Comparison of ENCODE assay signal across 10 cellular contexts in genomic region chr3:98657429-98657828, GRCh38.
DNase-seq lines count a peak whose midpoint lies in the region; ATAC-seq and TF ChIP-seq lines count a peak whose summit lies in the region.
"Had no signal": no experiment of that assay in that cellular context is flagged by ENCODE, and none has a peak within 500 bp of the region (broad histone marks: within the 10 kb centered on the region; RNA-seq: fewer than 3 reads in every experiment).

No MANE protein-coding gene starts in this region.

- no peaks in the 10 kb centered on the region for H3K9me2 ChIP-seq in GM23338 (ENCODE audit: insufficient read depth)
- no peaks in the 10 kb centered on the region for H3K9me2 ChIP-seq in hepatocyte (replicated peaks; ENCODE audit: insufficient read depth)
- H3K9me2 ChIP-seq in Karpas-422 (replicated peaks; ENCODE audit: insufficient read depth, low read length): no peaks in the 10 kb centered on the region

- H3K27me3 Mint-ChIP-seq in GM23338 (ENCODE audit: insufficient read depth, low read depth, poor library complexity): no peaks in the 10 kb centered on the region

- peak; percentile 56 to 89 for TF ChIP-seq CTCF in GM23338 (conservative IDR thresholded peaks at IDR 0.05; ENCODE audit: low read depth in 2 of 2)
- TF ChIP-seq CTCF in LNCaP clone FGC (IDR thresholded peaks at IDR 0.05; ENCODE audit: control insufficient read depth, extremely low read depth, insufficient read depth): peak; percentile 74
- TF ChIP-seq CTCF in hepatocyte (IDR thresholded peaks at IDR 0.05; ENCODE audit: poor library complexity): peak; percentile 36
- peak in 1 of 3 experiments; percentile 9 for TF ChIP-seq CTCF in esophagus muscularis mucosa (IDR thresholded peaks at IDR 0.05)

- H4K20me1 ChIP-seq in GM23338 (replicated peaks; ENCODE audit: insufficient read depth): no peaks in the 10 kb centered on the region
- H4K20me1 ChIP-seq in hepatocyte (ENCODE audit: insufficient read depth, poor library complexity, severe bottlenecking): no peaks in the 10 kb centered on the region
- no peaks in the 10 kb centered on the region for H4K20me1 ChIP-seq in Karpas-422 (ENCODE audit: insufficient read depth, low read depth, low read length)

- H3K9ac ChIP-seq in Karpas-422 (ENCODE audit: low read length): no peak overlapping the region

- H3K4me3 ChIP-seq in GM23338 (peak overlapping the region; percentile 36; the same call in 1 of the 2 replicates), LNCaP clone FGC (ENCODE audit: low read depth, low read length) (no peak overlapping the region), hepatocyte (no peak overlapping the region), Karpas-422 (ENCODE audit: low read length) (no peak overlapping the region), esophagus muscularis mucosa (no peak overlapping the region)

- H3K79me2 ChIP-seq in GM23338 (replicated peaks; ENCODE audit: insufficient read depth): no peaks in the 10 kb centered on the region
- no peaks in the 10 kb centered on the region for H3K79me2 ChIP-seq in hepatocyte
- H3K79me2 ChIP-seq in Karpas-422 (ENCODE audit: low read length): no peaks in the 10 kb centered on the region

- H3K4me1 ChIP-seq in GM23338 (ENCODE audit: insufficient read depth) (no peaks in the 10 kb centered on the region), hepatocyte (ENCODE audit: insufficient read depth) (no peaks in the 10 kb centered on the region), Karpas-422 (ENCODE audit: low read length) (no peaks in the 10 kb centered on the region), esophagus muscularis mucosa (peaks cover 0 to 5% (median 4%) of the 10 kb centered on the region in 4 donors)

- no peak overlapping the region for H3K27ac ChIP-seq in GM23338 (ENCODE audit: low read depth)
- H3K27ac ChIP-seq in hepatocyte: no peak overlapping the region
- no peak overlapping the region for H3K27ac ChIP-seq in Karpas-422 (ENCODE audit: low read length)
- no peak overlapping the region for H3K27ac ChIP-seq in esophagus muscularis mucosa (replicated peaks in 1 of 4)

- H3K36me3 Mint-ChIP-seq in GM23338 (ENCODE audit: low read depth): no peaks in the 10 kb centered on the region

- peaks cover 9% of the 10 kb centered on the region; the same call in 1 of the 2 replicates for H3K27me3 ChIP-seq in GM23338 (ENCODE audit: insufficient read depth)
- H3K27me3 ChIP-seq in hepatocyte: peaks cover 4% of the 10 kb centered on the region
- H3K27me3 ChIP-seq in Karpas-422 (ENCODE audit: low read length): no peaks in the 10 kb centered on the region
- peaks cover 0 to 13% (median 0%) of the 10 kb centered on the region in 4 donors for H3K27me3 ChIP-seq in esophagus muscularis mucosa

- H2AFZ ChIP-seq in GM23338: peak overlapping the region; percentile 89; the same call in 1 of the 2 replicates
- H2AFZ ChIP-seq in hepatocyte: no peak overlapping the region
- no peak overlapping the region for H2AFZ ChIP-seq in Karpas-422 (ENCODE audit: low read length)

- 7% methylated on average over 22 of the region's 25 CpGs for WGBS in hepatocyte (ENCODE audit: low lambda C conversion rate, missing lambda C conversion rate)
- 0% methylated on average over 1 of the region's 25 CpGs for WGBS in esophagus muscularis mucosa

- DNase-seq in GM23338 (ENCODE audit: low spot score) (peak; percentile 82), LNCaP clone FGC (ENCODE audit: low read depth) (no peak), activated T-cell treated with anti-CD3 and anti-CD28 coated beads for 24 hours (ENCODE audit: low read depth) (peak; percentile 19), hepatocyte (ENCODE audit: low spot score) (peak; percentile 65), Karpas-422 (no peak), esophagus muscularis mucosa (ENCODE audit: extremely low spot score) (no peak)
- DNase-seq in stimulated activated CD4-positive, alpha-beta T cell treated with anti-CD3 and anti-CD28 coated beads, TNF-alpha, amount 100 ng/mL, for 24 hours (ENCODE audit: low read depth in 3 of 3): peak in 2 of 3 experiments; percentile 1 to 45

- peak overlapping the region; percentile 37; the same call in 1 of the 3 replicates for H3K4me3 Mint-ChIP-seq in GM23338
- H3K4me3 Mint-ChIP-seq: T-helper 1 cell treated with Interleukin-12 subunit alpha and Interleukin-12 subunit beta and Interleukin-4 antibody, amounts not matched to agents 30 μg/mL and 1 μg/mL, for 36 hours had no signal

- no peak for TF ChIP-seq EP300 in esophagus muscularis mucosa (IDR thresholded peaks at IDR 0.05)

- H3K9me3 ChIP-seq in hepatocyte (ENCODE audit: low read depth) (no peaks in the 10 kb centered on the region), Karpas-422 (ENCODE audit: low read length) (no peaks in the 10 kb centered on the region), esophagus muscularis mucosa (no peaks in the 10 kb centered on the region)

- H3K36me3 ChIP-seq in GM23338 (ENCODE audit: insufficient read depth) (no peaks in the 10 kb centered on the region), hepatocyte (replicated peaks; ENCODE audit: insufficient read depth, low read depth) (no peaks in the 10 kb centered on the region), Karpas-422 (ENCODE audit: insufficient read depth, low read length) (no peaks in the 10 kb centered on the region), esophagus muscularis mucosa (no peaks in the 10 kb centered on the region)

- H3F3A ChIP-seq in GM23338 (replicated peaks; ENCODE audit: low read depth): no peaks in the 10 kb centered on the region

- no peak for TF ChIP-seq POLR2A in esophagus muscularis mucosa (IDR thresholded peaks at IDR 0.05; ENCODE audit: low read depth)

- ATAC-seq in GM18499 (IDR thresholded peaks at IDR 0.05; ENCODE audit: insufficient read depth, unreplicated experiment) (peak; percentile 68), GM23338 (peak; percentile 99)

- intact Hi-C loops in esophagus muscularis mucosa (cut with DNase I): no loop called here

- H3K4me1 Mint-ChIP-seq in GM23338: peaks cover 4% of the 10 kb centered on the region; the same call in 1 of the 3 replicates
- H3K4me1 Mint-ChIP-seq: nephron had no signal

- no peak overlapping the region for H3K27ac Mint-ChIP-seq in GM23338
- H3K27ac Mint-ChIP-seq: nephron; T-helper 1 cell treated with Interleukin-12 subunit alpha and Interleukin-12 subunit beta and Interleukin-4 antibody, amounts not matched to agents 30 μg/mL and 1 μg/mL, for 36 hours had no signal

- H3K4me2 ChIP-seq in GM23338 (peak overlapping the region; percentile 67), hepatocyte (peak overlapping the region; percentile 44), Karpas-422 (ENCODE audit: low read depth, low read length, poor library complexity, severe bottlenecking) (no peak overlapping the region)

- no peaks in the 10 kb centered on the region for H3K9me3 Mint-ChIP-seq in GM23338
- H3K9me3 Mint-ChIP-seq: nephron; T-helper 1 cell treated with Interleukin-12 subunit alpha and Interleukin-12 subunit beta and Interleukin-4 antibody, amounts not matched to agents 30 μg/mL and 1 μg/mL, for 36 hours had no signal

TF ChIP-seq in GM23338, 12 proteins besides CTCF, POLR2A, EP300 and RAD21:
- no peak for TF ChIP-seq ZNF114 (CRISPR knock-in tag; IDR thresholded peaks at IDR 0.05)
- TF ChIP-seq ZNF331 (CRISPR knock-in tag; IDR thresholded peaks at IDR 0.05; ENCODE audit: low read depth): no peak
- no peak for TF ChIP-seq POLR2AphosphoS5 (IDR thresholded peaks at IDR 0.05; ENCODE audit: low read depth)
- no peak for TF ChIP-seq JUNB (IDR thresholded peaks at IDR 0.05; ENCODE audit: unreplicated experiment)

Comparison
In these comparisons a context has a peak if more than half of its experiments do, and no peak if none do; other contexts are left out.
1. DNase-seq: peak in GM23338 (single experiment), activated T-cell treated with anti-CD3 and anti-CD28 coated beads for 24 hours (single experiment), hepatocyte (single experiment) and stimulated activated CD4-positive, alpha-beta T cell treated with anti-CD3 and anti-CD28 coated beads, TNF-alpha, amount 100 ng/mL, for 24 hours (2 of 3); none in LNCaP clone FGC (single experiment), Karpas-422 (single experiment) and esophagus muscularis mucosa (single experiment).